In genomic region chr14:91464615-91465205, GRCh38 we compare ENCODE assay signal across 22 cellular contexts.
DNase-seq lines count a peak whose midpoint lies in the region; ATAC-seq and TF ChIP-seq lines count a peak whose summit lies in the region.
"Had no signal": no experiment of that assay in that cellular context is flagged by ENCODE, and none has a peak within 500 bp of the region (broad histone marks: within the 10 kb centered on the region; RNA-seq: fewer than 3 reads in every experiment).

No MANE protein-coding gene starts in this region.

- peak overlapping the region; percentile 9; the same call in 1 of the 2 replicates for H3K27ac ChIP-seq in OCI-LY3 (ENCODE audit: low read length)
- H3K27ac ChIP-seq: adrenal gland, breast epithelium, epithelial cell of prostate, hepatocyte, RWPE1 had no signal

- peaks cover 36% of the 10 kb centered on the region for H3K4me1 ChIP-seq in OCI-LY3 (ENCODE audit: low read length)
- H3K4me1 ChIP-seq: adrenal gland, breast epithelium had no signal

- H3K9me3 Mint-ChIP-seq in central memory CD8-positive, alpha-beta T cell = no peaks in the 10 kb centered on the region
- H3K9me3 Mint-ChIP-seq: HFFc6 had no signal

- ATAC-seq in central memory CD8-positive, alpha-beta T cell (replicated peaks; ENCODE audit: extremely low read depth, poor library complexity, severe bottlenecking) = no peak
- peak; percentile 92 for ATAC-seq in stimulated activated naive CD8-positive, alpha-beta T cell treated with anti-CD3 and anti-CD28 coated beads, Interleukin-15, Interleukin-2, amounts not matched to agents 100 U/mL and 50 U/mL, for 24 hours
- ATAC-seq in GM21447 (IDR thresholded peaks at IDR 0.05; ENCODE audit: unreplicated experiment) (no peak), GM18517 (IDR thresholded peaks at IDR 0.05; ENCODE audit: unreplicated experiment) (no peak), GM21390 (IDR thresholded peaks at IDR 0.05; ENCODE audit: unreplicated experiment) (no peak)
- ATAC-seq: left ventricle myocardium superior, mucosa of descending colon had no signal

- H3K36me3 ChIP-seq in OCI-LY3 (replicated peaks; ENCODE audit: low read depth, low read length) = peaks cover 59% of the 10 kb centered on the region

- H3K36me3 Mint-ChIP-seq in central memory CD8-positive, alpha-beta T cell (ENCODE audit: insufficient read depth) = peaks cover 86% of the 10 kb centered on the region

- no peak overlapping the region for H3K4me2 ChIP-seq in OCI-LY3 (ENCODE audit: low read length)
- H3K4me2 ChIP-seq: hepatocyte had no signal

- no peaks in the 10 kb centered on the region for H3K27me3 Mint-ChIP-seq in central memory CD8-positive, alpha-beta T cell

- no peaks in the 10 kb centered on the region for H4K20me1 ChIP-seq in OCI-LY3 (ENCODE audit: insufficient read depth, low read length)

- H3K79me2 ChIP-seq in OCI-LY3 (ENCODE audit: low read length) = peaks cover 29% of the 10 kb centered on the region

- H2AFZ ChIP-seq in OCI-LY3 (ENCODE audit: low read depth, low read length) = no peak overlapping the region
- H2AFZ ChIP-seq: hepatocyte had no signal

- no peak overlapping the region for H3K9ac ChIP-seq in OCI-LY3 (ENCODE audit: low read length)

- H3K4me3 ChIP-seq in OCI-LY3 (ENCODE audit: low read length) = no peak overlapping the region
- H3K4me3 ChIP-seq: adrenal gland, breast epithelium, hepatocyte, mucosa of descending colon had no signal

- H3K27ac Mint-ChIP-seq in central memory CD8-positive, alpha-beta T cell (ENCODE audit: low read depth) = peak overlapping the region; percentile 69
- H3K27ac Mint-ChIP-seq: HFFc6 had no signal

- H3K4me1 Mint-ChIP-seq in central memory CD8-positive, alpha-beta T cell = peaks cover 15% of the 10 kb centered on the region

- no peaks in the 10 kb centered on the region for H3K9me3 ChIP-seq in OCI-LY3 (ENCODE audit: insufficient read depth, low read length)
- H3K9me3 ChIP-seq: adrenal gland, breast epithelium, mucosa of descending colon had no signal

- DNase-seq in stimulated activated CD4-positive, alpha-beta T cell treated with anti-CD3 and anti-CD28 coated beads, Interleukin-12 subunit alpha, Interleukin-12 subunit beta, amount 100 ng/mL, for 48 hours (ENCODE audit: low read depth in 2 of 3, low spot score in 1 of 3) = peak in 2 of 3 donors; percentile 4 to 12
- no peak for DNase-seq in stimulated activated CD4-positive, alpha-beta T cell treated with anti-CD3 and anti-CD28 coated beads, Interleukin-12 subunit alpha, Interleukin-12 subunit beta, amount 100 ng/mL, for 4 hours
- DNase-seq in central memory CD8-positive, alpha-beta T cell (ENCODE audit: low spot score in 2 of 2) = no peak
- peak; percentile 16 for DNase-seq in stimulated activated naive CD8-positive, alpha-beta T cell treated with anti-CD3 and anti-CD28 coated beads, Interleukin-15, Interleukin-2, amounts not matched to agents 100 U/mL and 50 U/mL, for 24 hours
- DNase-seq: activated CD4-positive, CD25-positive, alpha-beta regulatory T cell treated with anti-CD3 and anti-CD28 coated beads, Interleukin-2, amount 50 U/mL, for 72 hours; adrenal gland; dermis blood vessel endothelial cell; EL; HFFc6; left ventricle myocardium superior; mucosa of descending colon; NCI-H1105 treated with DMSO at 0.1 percent for 48 hours; NCI-H526; small intestine had no signal

- H3K27me3 ChIP-seq in OCI-LY3 (ENCODE audit: low read depth, low read length) = no peaks in the 10 kb centered on the region
- H3K27me3 ChIP-seq: adrenal gland, breast epithelium, hepatocyte had no signal

- H3K4me3 Mint-ChIP-seq in central memory CD8-positive, alpha-beta T cell = no peak overlapping the region
- H3K4me3 Mint-ChIP-seq: HFFc6 had no signal

- no peak for TF ChIP-seq CTCF in OCI-LY3 (IDR thresholded peaks at IDR 0.05; ENCODE audit: low read depth, low read length)

Comparison
In these comparisons a context has a peak if more than half of its experiments do, and no peak if none do; other contexts are left out.
1. DNase-seq: peak in stimulated activated CD4-positive, alpha-beta T cell treated with anti-CD3 and anti-CD28 coated beads, Interleukin-12 subunit alpha, Interleukin-12 subunit beta, amount 100 ng/mL, for 48 hours (2 of 3) and stimulated activated naive CD8-positive, alpha-beta T cell treated with anti-CD3 and anti-CD28 coated beads, Interleukin-15, Interleukin-2, amounts not matched to agents 100 U/mL and 50 U/mL, for 24 hours (single experiment); none in stimulated activated CD4-positive, alpha-beta T cell treated with anti-CD3 and anti-CD28 coated beads, Interleukin-12 subunit alpha, Interleukin-12 subunit beta, amount 100 ng/mL, for 4 hours (single experiment) and central memory CD8-positive, alpha-beta T cell (0 of 2).